ENCODE assay signal across 1 cellular context in the genomic region with DNA sequence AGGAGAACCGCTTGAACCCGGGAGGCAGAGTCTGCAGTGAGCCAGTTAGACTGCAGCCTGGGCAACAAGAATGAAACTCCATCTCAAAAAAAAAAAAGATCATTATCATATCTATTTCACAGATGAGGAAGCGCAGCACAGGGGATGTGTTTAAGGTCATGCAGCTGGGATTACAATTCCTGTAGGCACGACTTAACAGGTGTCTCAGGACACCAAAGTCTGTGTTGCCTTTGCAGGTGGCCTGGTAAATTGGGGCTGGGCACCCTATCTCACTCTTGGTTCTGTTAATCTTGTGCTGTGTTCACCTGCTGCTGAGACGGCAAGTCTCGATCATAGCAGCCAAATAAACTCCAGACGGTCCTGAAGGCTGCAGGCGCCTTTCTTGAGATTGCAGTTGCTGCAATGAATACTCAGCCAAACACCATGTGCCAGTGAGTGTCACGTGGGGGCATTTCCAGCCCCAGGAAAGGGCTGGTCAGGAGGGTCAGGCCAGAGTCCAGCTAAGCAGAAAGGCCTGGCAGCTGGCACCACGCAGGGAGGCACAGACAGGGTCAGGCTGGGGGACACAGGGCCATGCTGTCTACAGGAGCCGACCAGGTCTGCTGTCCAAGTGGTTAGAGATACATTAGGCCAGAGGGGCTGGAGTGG.
TF ChIP-seq lines count a peak whose summit lies in the region.

No MANE protein-coding gene starts in this region.

TF ChIP-seq in K562, 482 proteins besides CTCF, POLR2A, EP300 and RAD21 (continues in another document):
- TF ChIP-seq, protein P1, sequence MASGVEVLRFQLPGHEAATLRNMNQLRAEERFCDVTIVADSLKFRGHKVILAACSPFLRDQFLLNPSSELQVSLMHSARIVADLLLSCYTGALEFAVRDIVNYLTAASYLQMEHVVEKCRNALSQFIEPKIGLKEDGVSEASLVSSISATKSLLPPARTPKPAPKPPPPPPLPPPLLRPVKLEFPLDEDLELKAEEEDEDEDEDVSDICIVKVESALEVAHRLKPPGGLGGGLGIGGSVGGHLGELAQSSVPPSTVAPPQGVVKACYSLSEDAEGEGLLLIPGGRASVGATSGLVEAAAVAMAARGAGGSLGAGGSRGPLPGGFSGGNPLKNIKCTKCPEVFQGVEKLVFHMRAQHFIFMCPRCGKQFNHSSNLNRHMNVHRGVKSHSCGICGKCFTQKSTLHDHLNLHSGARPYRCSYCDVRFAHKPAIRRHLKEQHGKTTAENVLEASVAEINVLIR (CRISPR knock-in tag; IDR thresholded peaks at IDR 0.05) = no peak
- TF ChIP-seq, protein P2, sequence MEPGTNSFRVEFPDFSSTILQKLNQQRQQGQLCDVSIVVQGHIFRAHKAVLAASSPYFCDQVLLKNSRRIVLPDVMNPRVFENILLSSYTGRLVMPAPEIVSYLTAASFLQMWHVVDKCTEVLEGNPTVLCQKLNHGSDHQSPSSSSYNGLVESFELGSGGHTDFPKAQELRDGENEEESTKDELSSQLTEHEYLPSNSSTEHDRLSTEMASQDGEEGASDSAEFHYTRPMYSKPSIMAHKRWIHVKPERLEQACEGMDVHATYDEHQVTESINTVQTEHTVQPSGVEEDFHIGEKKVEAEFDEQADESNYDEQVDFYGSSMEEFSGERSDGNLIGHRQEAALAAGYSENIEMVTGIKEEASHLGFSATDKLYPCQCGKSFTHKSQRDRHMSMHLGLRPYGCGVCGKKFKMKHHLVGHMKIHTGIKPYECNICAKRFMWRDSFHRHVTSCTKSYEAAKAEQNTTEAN (CRISPR knock-in tag; IDR thresholded peaks at IDR 0.05) = no peak
- no peak for TF ChIP-seq ILK (tag; IDR thresholded peaks at IDR 0.05; ENCODE audit: borderline replicate concordance, low read depth)
- no peak for TF ChIP-seq FOXP4 (CRISPR knock-in tag; IDR thresholded peaks at IDR 0.05; ENCODE audit: borderline replicate concordance)
- TF ChIP-seq RFX7 (CRISPR knock-in tag; IDR thresholded peaks at IDR 0.05) = no peak
- no peak for TF ChIP-seq HNRNPLL (IDR thresholded peaks at IDR 0.05; ENCODE audit: low read depth, low read length, poor library complexity, severe bottlenecking)
- TF ChIP-seq, protein P3, sequence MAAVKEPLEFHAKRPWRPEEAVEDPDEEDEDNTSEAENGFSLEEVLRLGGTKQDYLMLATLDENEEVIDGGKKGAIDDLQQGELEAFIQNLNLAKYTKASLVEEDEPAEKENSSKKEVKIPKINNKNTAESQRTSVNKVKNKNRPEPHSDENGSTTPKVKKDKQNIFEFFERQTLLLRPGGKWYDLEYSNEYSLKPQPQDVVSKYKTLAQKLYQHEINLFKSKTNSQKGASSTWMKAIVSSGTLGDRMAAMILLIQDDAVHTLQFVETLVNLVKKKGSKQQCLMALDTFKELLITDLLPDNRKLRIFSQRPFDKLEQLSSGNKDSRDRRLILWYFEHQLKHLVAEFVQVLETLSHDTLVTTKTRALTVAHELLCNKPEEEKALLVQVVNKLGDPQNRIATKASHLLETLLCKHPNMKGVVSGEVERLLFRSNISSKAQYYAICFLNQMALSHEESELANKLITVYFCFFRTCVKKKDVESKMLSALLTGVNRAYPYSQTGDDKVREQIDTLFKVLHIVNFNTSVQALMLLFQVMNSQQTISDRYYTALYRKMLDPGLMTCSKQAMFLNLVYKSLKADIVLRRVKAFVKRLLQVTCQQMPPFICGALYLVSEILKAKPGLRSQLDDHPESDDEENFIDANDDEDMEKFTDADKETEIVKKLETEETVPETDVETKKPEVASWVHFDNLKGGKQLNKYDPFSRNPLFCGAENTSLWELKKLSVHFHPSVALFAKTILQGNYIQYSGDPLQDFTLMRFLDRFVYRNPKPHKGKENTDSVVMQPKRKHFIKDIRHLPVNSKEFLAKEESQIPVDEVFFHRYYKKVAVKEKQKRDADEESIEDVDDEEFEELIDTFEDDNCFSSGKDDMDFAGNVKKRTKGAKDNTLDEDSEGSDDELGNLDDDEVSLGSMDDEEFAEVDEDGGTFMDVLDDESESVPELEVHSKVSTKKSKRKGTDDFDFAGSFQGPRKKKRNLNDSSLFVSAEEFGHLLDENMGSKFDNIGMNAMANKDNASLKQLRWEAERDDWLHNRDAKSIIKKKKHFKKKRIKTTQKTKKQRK (IDR thresholded peaks at IDR 0.05; ENCODE audit: borderline replicate concordance, low read depth, low read length) = no peak
- no peak for TF ChIP-seq NR3C1 (CRISPR knock-in tag; IDR thresholded peaks at IDR 0.05)
- TF ChIP-seq SNRNP70 (optimal IDR thresholded peaks at IDR 0.05; ENCODE audit: low read depth, low read length) = no peak
- no peak for TF ChIP-seq ZNF124 (CRISPR knock-in tag; IDR thresholded peaks at IDR 0.05)
- TF ChIP-seq ZNF79 (CRISPR knock-in tag; IDR thresholded peaks at IDR 0.05; ENCODE audit: low read depth) = no peak
- TF ChIP-seq HMBOX1 (IDR thresholded peaks at IDR 0.05) = no peak
- TF ChIP-seq TAL1 (IDR thresholded peaks at IDR 0.05) = no peak
- TF ChIP-seq SNIP1 (IDR thresholded peaks at IDR 0.05; ENCODE audit: low read depth) = no peak
- TF ChIP-seq JUNB (CRISPR knock-in tag; conservative IDR thresholded peaks at IDR 0.05) = no peak
- 0 out of 2 replicates have a peak, but pooled peaks have one; percentile 32 for TF ChIP-seq ARID1B (IDR thresholded peaks at IDR 0.05)
- no peak for TF ChIP-seq MYNN (IDR thresholded peaks at IDR 0.05)
- TF ChIP-seq MYNN (CRISPR knock-in tag; IDR thresholded peaks at IDR 0.05) = no peak
- TF ChIP-seq NFXL1 (CRISPR knock-in tag; IDR thresholded peaks at IDR 0.05) = no peak
- 0 out of 2 replicates have a peak, but pooled peaks have one; percentile 34 for TF ChIP-seq ZEB2 (IDR thresholded peaks at IDR 0.05)
- TF ChIP-seq ZNF586 (CRISPR knock-in tag; conservative IDR thresholded peaks at IDR 0.05) = no peak
- TF ChIP-seq KLF16 (IDR thresholded peaks at IDR 0.05) = no peak
- TF ChIP-seq RBBP5 (IDR thresholded peaks at IDR 0.05; ENCODE audit: borderline replicate concordance, insufficient read depth, low read length, poor library complexity, severe bottlenecking) = peak; percentile 32
- no peak for TF ChIP-seq ZNF232 (CRISPR knock-in tag; IDR thresholded peaks at IDR 0.05)
- peak; percentile 28; the same call in 1 of the 2 replicates for TF ChIP-seq ZFX (CRISPR knock-in tag; IDR thresholded peaks at IDR 0.05)
- TF ChIP-seq, protein P4, sequence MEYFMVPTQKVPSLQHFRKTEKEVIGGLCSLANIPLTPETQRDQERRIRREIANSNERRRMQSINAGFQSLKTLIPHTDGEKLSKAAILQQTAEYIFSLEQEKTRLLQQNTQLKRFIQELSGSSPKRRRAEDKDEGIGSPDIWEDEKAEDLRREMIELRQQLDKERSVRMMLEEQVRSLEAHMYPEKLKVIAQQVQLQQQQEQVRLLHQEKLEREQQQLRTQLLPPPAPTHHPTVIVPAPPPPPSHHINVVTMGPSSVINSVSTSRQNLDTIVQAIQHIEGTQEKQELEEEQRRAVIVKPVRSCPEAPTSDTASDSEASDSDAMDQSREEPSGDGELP (CRISPR knock-in tag; IDR thresholded peaks at IDR 0.05; ENCODE audit: borderline replicate concordance) = peak; percentile 37; the same call in 1 of the 2 replicates
- no peak for TF ChIP-seq CTCFL (IDR thresholded peaks at IDR 0.05; ENCODE audit: borderline replicate concordance, insufficient read depth, low read depth, low read length, poor library complexity, severe bottlenecking)
- TF ChIP-seq SMARCA4 (IDR thresholded peaks at IDR 0.05) = no peak
- no peak for TF ChIP-seq NR1H2 (CRISPR knock-in tag; IDR thresholded peaks at IDR 0.05)
- peak; percentile 48; the same call in 1 of the 2 replicates for TF ChIP-seq ESRRA (IDR thresholded peaks at IDR 0.05; ENCODE audit: borderline replicate concordance, low read depth)
- TF ChIP-seq PTTG1 (tag; IDR thresholded peaks at IDR 0.05; ENCODE audit: low read depth) = no peak
- TF ChIP-seq ZFP30 (CRISPR knock-in tag; IDR thresholded peaks at IDR 0.05; ENCODE audit: borderline replicate concordance) = no peak
- TF ChIP-seq, protein P5, sequence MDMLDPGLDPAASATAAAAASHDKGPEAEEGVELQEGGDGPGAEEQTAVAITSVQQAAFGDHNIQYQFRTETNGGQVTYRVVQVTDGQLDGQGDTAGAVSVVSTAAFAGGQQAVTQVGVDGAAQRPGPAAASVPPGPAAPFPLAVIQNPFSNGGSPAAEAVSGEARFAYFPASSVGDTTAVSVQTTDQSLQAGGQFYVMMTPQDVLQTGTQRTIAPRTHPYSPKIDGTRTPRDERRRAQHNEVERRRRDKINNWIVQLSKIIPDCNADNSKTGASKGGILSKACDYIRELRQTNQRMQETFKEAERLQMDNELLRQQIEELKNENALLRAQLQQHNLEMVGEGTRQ (CRISPR knock-in tag; IDR thresholded peaks at IDR 0.05) = peak; percentile 56
- TF ChIP-seq ZNF592 (IDR thresholded peaks at IDR 0.05) = peak; percentile 76
- TF ChIP-seq RBM39 (optimal IDR thresholded peaks at IDR 0.05; ENCODE audit: low read depth, low read length) = no peak
- no peak for TF ChIP-seq SP1 (CRISPR knock-in tag; IDR thresholded peaks at IDR 0.05)
- no peak for TF ChIP-seq E2F4 (CRISPR knock-in tag; IDR thresholded peaks at IDR 0.05; ENCODE audit: low read depth)
- TF ChIP-seq FUS (optimal IDR thresholded peaks at IDR 0.05; ENCODE audit: low read depth, low read length) = no peak
- no peak for TF ChIP-seq BMI1 (IDR thresholded peaks at IDR 0.05; ENCODE audit: low read length)
- TF ChIP-seq THRAP3 (IDR thresholded peaks at IDR 0.05; ENCODE audit: borderline replicate concordance) = no peak
- TF ChIP-seq SPI1 (IDR thresholded peaks at IDR 0.05; ENCODE audit: borderline replicate concordance, low read depth, low read length) = peak; percentile 36; the same call in 1 of the 2 replicates
- TF ChIP-seq CREBBP (IDR thresholded peaks at IDR 0.05; ENCODE audit: low read depth, low read length) = no peak
